Comparison of ENCODE assay signal across 20 cellular contexts in genomic region chr17:28216032-28216431, GRCh38.
"Had no signal": no experiment of that assay in that cellular context is flagged by ENCODE, and none has a peak within 500 bp of the region (broad histone marks: within the 10 kb centered on the region; RNA-seq: fewer than 3 reads in every experiment).

No MANE protein-coding gene starts in this region.

- H3K9me3 Mint-ChIP-seq: T-helper 1 cell treated with Interleukin-12 subunit alpha and Interleukin-12 subunit beta and Interleukin-4 antibody, amounts not matched to agents 30 μg/mL and 1 μg/mL, for 36 hours had no signal

- H3K27ac Mint-ChIP-seq: activated CD8-positive, alpha-beta T cell treated with anti-CD3 and anti-CD28 coated beads, Interleukin-2, amount 10 ng/mL, durations not matched to agents 7 days and 5 days; T-helper 1 cell treated with Interleukin-12 subunit alpha and Interleukin-12 subunit beta and Interleukin-4 antibody, amounts not matched to agents 30 μg/mL and 1 μg/mL, for 36 hours; WTC11 had no signal

- H3K27ac ChIP-seq: gastroesophageal sphincter, heart right ventricle, lower lobe of right lung, ovary, spleen, transverse colon, vagina had no signal

- H3K4me1 ChIP-seq: gastroesophageal sphincter, heart right ventricle, lower lobe of right lung, spleen, transverse colon, vagina had no signal

- H3K36me3 ChIP-seq: gastroesophageal sphincter, heart right ventricle, lower lobe of right lung, ovary, spleen, transverse colon, vagina had no signal

- H3K4me3 ChIP-seq: gastroesophageal sphincter, heart right ventricle, lower lobe of right lung, ovary, spleen, transverse colon, vagina had no signal

- DNase-seq: activated CD4-positive, alpha-beta T cell treated with anti-CD3 and anti-CD28 coated beads for 48 hours; activated CD8-positive, alpha-beta memory T cell treated with anti-CD3 and anti-CD28 coated beads, Interleukin-2, amount 50 U/mL, for 4 hours; activated CD8-positive, alpha-beta T cell treated with anti-CD3 and anti-CD28 coated beads, Interleukin-2, amount 10 ng/mL, durations not matched to agents 7 days and 5 days; activated gamma-delta T cell treated with Interleukin-2 at 50 U/mL for 16 hours; activated T-cell treated with anti-CD3 and anti-CD28 coated beads, Interleukin-2, amount 50 U/mL, for 48 hours; aorta; heart right ventricle; left cardiac atrium; lower lobe of right lung; midbrain; ovary; spleen; substantia nigra; transverse colon had no signal

- ATAC-seq: activated CD8-positive, alpha-beta T cell treated with anti-CD3 and anti-CD28 coated beads, Interleukin-2, amount 10 ng/mL, durations not matched to agents 7 days and 5 days; gastroesophageal sphincter; left cardiac atrium; lower lobe of right lung; sciatic nerve had no signal

- H3K4me3 Mint-ChIP-seq: activated CD8-positive, alpha-beta T cell treated with anti-CD3 and anti-CD28 coated beads, Interleukin-2, amount 10 ng/mL, durations not matched to agents 7 days and 5 days; neural crest cell; T-helper 1 cell treated with Interleukin-12 subunit alpha and Interleukin-12 subunit beta and Interleukin-4 antibody, amounts not matched to agents 30 μg/mL and 1 μg/mL, for 36 hours; WTC11 had no signal

- H3K9me3 ChIP-seq: lower lobe of right lung, ovary, vagina had no signal

- H3K27me3 ChIP-seq: heart right ventricle, ovary, spleen, transverse colon, vagina had no signal
